1 cellular context compared by ENCODE assay signal in genomic region chr22:36398602-36399472, GRCh38.
A peak's percentile ranks its signal among the peaks of the same experiment; 100 is the strongest.
TF ChIP-seq lines count a peak whose summit lies in the region.

No MANE protein-coding gene starts in this region.

TF ChIP-seq in HepG2, 621 proteins besides CTCF, POLR2A, EP300 and RAD21 (continued from another document and continues in another):
- TF ChIP-seq, protein P1, sequence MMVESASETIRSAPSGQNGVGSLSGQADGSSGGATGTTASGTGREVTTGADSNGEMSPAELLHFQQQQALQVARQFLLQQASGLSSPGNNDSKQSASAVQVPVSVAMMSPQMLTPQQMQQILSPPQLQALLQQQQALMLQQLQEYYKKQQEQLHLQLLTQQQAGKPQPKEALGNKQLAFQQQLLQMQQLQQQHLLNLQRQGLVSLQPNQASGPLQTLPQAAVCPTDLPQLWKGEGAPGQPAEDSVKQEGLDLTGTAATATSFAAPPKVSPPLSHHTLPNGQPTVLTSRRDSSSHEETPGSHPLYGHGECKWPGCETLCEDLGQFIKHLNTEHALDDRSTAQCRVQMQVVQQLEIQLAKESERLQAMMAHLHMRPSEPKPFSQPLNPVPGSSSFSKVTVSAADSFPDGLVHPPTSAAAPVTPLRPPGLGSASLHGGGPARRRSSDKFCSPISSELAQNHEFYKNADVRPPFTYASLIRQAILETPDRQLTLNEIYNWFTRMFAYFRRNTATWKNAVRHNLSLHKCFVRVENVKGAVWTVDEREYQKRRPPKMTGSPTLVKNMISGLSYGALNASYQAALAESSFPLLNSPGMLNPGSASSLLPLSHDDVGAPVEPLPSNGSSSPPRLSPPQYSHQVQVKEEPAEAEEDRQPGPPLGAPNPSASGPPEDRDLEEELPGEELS (CRISPR knock-in tag; IDR thresholded peaks at IDR 0.05): no peak
- TF ChIP-seq, protein P2, sequence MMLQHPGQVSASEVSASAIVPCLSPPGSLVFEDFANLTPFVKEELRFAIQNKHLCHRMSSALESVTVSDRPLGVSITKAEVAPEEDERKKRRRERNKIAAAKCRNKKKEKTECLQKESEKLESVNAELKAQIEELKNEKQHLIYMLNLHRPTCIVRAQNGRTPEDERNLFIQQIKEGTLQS (CRISPR knock-in tag; IDR thresholded peaks at IDR 0.05): no peak
- TF ChIP-seq CENPT (CRISPR knock-in tag; IDR thresholded peaks at IDR 0.05; ENCODE audit: low read depth) (no peak), PBX3 (CRISPR knock-in tag; IDR thresholded peaks at IDR 0.05; ENCODE audit: borderline replicate concordance) (no peak), MED1 (CRISPR knock-in tag; IDR thresholded peaks at IDR 0.05) (peak; percentile 29; the same call in 1 of the 2 replicates), ZKSCAN5 (CRISPR knock-in tag; IDR thresholded peaks at IDR 0.05) (no peak), ZBTB8A (CRISPR knock-in tag; IDR thresholded peaks at IDR 0.05; ENCODE audit: borderline replicate concordance, low read depth) (no peak), HNF4G (IDR thresholded peaks at IDR 0.05; ENCODE audit: borderline replicate concordance, low read depth, low read length) (0 out of 2 replicates have a peak, but pooled peaks have one; percentile 31), HNF4G (CRISPR knock-in tag; IDR thresholded peaks at IDR 0.05; ENCODE audit: borderline replicate concordance, low read depth) (no peak), ZNF331 (CRISPR knock-in tag; IDR thresholded peaks at IDR 0.05) (no peak), ZBTB37 (CRISPR knock-in tag; IDR thresholded peaks at IDR 0.05) (no peak), JUNB (CRISPR knock-in tag; IDR thresholded peaks at IDR 0.05; ENCODE audit: borderline replicate concordance) (no peak), HBP1 (CRISPR knock-in tag; IDR thresholded peaks at IDR 0.05; ENCODE audit: low read depth) (no peak), IRF2 (CRISPR knock-in tag; IDR thresholded peaks at IDR 0.05) (no peak), ZNF564 (CRISPR knock-in tag; IDR thresholded peaks at IDR 0.05) (no peak), TGIF2 (CRISPR knock-in tag; IDR thresholded peaks at IDR 0.05) (0 out of 2 replicates have a peak, but pooled peaks have one; percentile 28), ZSCAN25 (CRISPR knock-in tag; IDR thresholded peaks at IDR 0.05) (no peak), GATAD2A (CRISPR knock-in tag; IDR thresholded peaks at IDR 0.05) (peak; percentile 39), ZSCAN5A (CRISPR knock-in tag; IDR thresholded peaks at IDR 0.05; ENCODE audit: borderline replicate concordance) (no peak), MIXL1 (CRISPR knock-in tag; IDR thresholded peaks at IDR 0.05) (no peak), IRF9 (CRISPR knock-in tag; IDR thresholded peaks at IDR 0.05; ENCODE audit: borderline replicate concordance) (no peak)
- TF ChIP-seq, protein P3, sequence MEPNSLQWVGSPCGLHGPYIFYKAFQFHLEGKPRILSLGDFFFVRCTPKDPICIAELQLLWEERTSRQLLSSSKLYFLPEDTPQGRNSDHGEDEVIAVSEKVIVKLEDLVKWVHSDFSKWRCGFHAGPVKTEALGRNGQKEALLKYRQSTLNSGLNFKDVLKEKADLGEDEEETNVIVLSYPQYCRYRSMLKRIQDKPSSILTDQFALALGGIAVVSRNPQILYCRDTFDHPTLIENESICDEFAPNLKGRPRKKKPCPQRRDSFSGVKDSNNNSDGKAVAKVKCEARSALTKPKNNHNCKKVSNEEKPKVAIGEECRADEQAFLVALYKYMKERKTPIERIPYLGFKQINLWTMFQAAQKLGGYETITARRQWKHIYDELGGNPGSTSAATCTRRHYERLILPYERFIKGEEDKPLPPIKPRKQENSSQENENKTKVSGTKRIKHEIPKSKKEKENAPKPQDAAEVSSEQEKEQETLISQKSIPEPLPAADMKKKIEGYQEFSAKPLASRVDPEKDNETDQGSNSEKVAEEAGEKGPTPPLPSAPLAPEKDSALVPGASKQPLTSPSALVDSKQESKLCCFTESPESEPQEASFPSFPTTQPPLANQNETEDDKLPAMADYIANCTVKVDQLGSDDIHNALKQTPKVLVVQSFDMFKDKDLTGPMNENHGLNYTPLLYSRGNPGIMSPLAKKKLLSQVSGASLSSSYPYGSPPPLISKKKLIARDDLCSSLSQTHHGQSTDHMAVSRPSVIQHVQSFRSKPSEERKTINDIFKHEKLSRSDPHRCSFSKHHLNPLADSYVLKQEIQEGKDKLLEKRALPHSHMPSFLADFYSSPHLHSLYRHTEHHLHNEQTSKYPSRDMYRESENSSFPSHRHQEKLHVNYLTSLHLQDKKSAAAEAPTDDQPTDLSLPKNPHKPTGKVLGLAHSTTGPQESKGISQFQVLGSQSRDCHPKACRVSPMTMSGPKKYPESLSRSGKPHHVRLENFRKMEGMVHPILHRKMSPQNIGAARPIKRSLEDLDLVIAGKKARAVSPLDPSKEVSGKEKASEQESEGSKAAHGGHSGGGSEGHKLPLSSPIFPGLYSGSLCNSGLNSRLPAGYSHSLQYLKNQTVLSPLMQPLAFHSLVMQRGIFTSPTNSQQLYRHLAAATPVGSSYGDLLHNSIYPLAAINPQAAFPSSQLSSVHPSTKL (CRISPR knock-in tag; IDR thresholded peaks at IDR 0.05): peak; percentile 32; the same call in 1 of the 2 replicates
- TF ChIP-seq, protein P4, sequence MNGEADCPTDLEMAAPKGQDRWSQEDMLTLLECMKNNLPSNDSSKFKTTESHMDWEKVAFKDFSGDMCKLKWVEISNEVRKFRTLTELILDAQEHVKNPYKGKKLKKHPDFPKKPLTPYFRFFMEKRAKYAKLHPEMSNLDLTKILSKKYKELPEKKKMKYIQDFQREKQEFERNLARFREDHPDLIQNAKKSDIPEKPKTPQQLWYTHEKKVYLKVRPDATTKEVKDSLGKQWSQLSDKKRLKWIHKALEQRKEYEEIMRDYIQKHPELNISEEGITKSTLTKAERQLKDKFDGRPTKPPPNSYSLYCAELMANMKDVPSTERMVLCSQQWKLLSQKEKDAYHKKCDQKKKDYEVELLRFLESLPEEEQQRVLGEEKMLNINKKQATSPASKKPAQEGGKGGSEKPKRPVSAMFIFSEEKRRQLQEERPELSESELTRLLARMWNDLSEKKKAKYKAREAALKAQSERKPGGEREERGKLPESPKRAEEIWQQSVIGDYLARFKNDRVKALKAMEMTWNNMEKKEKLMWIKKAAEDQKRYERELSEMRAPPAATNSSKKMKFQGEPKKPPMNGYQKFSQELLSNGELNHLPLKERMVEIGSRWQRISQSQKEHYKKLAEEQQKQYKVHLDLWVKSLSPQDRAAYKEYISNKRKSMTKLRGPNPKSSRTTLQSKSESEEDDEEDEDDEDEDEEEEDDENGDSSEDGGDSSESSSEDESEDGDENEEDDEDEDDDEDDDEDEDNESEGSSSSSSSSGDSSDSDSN (CRISPR knock-in tag; IDR thresholded peaks at IDR 0.05): no peak
- TF ChIP-seq, protein P5, sequence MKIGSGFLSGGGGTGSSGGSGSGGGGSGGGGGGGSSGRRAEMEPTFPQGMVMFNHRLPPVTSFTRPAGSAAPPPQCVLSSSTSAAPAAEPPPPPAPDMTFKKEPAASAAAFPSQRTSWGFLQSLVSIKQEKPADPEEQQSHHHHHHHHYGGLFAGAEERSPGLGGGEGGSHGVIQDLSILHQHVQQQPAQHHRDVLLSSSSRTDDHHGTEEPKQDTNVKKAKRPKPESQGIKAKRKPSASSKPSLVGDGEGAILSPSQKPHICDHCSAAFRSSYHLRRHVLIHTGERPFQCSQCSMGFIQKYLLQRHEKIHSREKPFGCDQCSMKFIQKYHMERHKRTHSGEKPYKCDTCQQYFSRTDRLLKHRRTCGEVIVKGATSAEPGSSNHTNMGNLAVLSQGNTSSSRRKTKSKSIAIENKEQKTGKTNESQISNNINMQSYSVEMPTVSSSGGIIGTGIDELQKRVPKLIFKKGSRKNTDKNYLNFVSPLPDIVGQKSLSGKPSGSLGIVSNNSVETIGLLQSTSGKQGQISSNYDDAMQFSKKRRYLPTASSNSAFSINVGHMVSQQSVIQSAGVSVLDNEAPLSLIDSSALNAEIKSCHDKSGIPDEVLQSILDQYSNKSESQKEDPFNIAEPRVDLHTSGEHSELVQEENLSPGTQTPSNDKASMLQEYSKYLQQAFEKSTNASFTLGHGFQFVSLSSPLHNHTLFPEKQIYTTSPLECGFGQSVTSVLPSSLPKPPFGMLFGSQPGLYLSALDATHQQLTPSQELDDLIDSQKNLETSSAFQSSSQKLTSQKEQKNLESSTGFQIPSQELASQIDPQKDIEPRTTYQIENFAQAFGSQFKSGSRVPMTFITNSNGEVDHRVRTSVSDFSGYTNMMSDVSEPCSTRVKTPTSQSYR (CRISPR knock-in tag; IDR thresholded peaks at IDR 0.05; ENCODE audit: borderline replicate concordance): no peak
- TF ChIP-seq, protein P6, sequence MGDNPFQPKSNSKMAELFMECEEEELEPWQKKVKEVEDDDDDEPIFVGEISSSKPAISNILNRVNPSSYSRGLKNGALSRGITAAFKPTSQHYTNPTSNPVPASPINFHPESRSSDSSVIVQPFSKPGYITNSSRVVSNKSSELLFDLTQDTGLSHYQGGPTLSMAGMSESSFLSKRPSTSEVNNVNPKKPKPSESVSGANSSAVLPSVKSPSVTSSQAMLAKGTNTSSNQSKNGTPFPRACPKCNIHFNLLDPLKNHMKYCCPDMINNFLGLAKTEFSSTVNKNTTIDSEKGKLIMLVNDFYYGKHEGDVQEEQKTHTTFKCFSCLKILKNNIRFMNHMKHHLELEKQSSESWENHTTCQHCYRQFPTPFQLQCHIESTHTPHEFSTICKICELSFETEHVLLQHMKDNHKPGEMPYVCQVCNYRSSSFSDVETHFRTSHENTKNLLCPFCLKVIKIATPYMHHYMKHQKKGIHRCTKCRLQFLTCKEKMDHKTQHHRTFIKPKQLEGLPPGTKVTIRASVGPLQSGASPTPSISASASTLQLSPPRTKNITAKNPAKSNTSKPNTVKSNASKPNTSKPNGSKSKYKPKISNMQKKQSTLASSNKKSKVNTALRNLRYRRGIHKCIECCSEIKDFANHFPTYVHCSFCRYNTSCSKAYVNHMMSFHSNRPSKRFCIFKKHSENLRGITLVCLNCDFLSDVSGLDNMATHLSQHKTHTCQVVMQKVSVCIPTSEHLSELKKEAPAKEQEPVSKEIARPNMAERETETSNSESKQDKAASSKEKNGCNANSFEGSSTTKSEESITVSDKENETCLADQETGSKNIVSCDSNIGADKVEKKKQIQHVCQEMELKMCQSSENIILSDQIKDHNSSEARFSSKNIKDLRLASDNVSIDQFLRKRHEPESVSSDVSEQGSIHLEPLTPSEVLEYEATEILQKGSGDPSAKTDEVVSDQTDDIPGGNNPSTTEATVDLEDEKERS (CRISPR knock-in tag; IDR thresholded peaks at IDR 0.05): no peak
